ENCODE assay signal across 8 cellular contexts in genomic region chr11:88886796-88887195, GRCh38.
DNase-seq lines count a peak whose midpoint lies in the region; ATAC-seq, FAIRE-seq and TF ChIP-seq lines count a peak whose summit lies in the region.

No MANE protein-coding gene starts in this region.

- ATAC-seq in GM19467 (IDR thresholded peaks at IDR 0.05; ENCODE audit: unreplicated experiment), result peak; percentile 64
- no peak for ATAC-seq in left ventricle myocardium superior

- intact Hi-C loops in left ventricle myocardium superior (cut with micrococcal nuclease), result no loop called here

- peak; percentile 52 for TF ChIP-seq CTCF in LNCAP (IDR thresholded peaks at IDR 0.05)

- peak; percentile 0 for DNase-seq in NCI-H2029 (lab: John Stamatoyannopoulos, UW)
- DNase-seq in NCI-H2029 treated with DMSO at 0.1 percent for 48 hours (lab: John Stamatoyannopoulos, UW), result no peak
- peak; percentile 39 for DNase-seq in activated CD4-positive, alpha-beta T cell treated with anti-CD3 and anti-CD28 coated beads for 48 hours
- DNase-seq in iPS DF 4.7 (ENCODE audit: extremely low read depth, low spot score), result peak; percentile 58
- no peak for DNase-seq in left ventricle myocardium superior
- DNase-seq in frontal cortex (ENCODE audit: low spot score in 2 of 2), result no peak

- FAIRE-seq in frontal cortex (lab: Jason Lieb, UNC), result no peak

Comparison
In these comparisons a context has a peak if more than half of its experiments do, and no peak if none do; other contexts are left out.
1. DNase-seq: peak in NCI-H2029 (single experiment), activated CD4-positive, alpha-beta T cell treated with anti-CD3 and anti-CD28 coated beads for 48 hours (single experiment) and iPS DF 4.7 (single experiment); none in NCI-H2029 treated with DMSO at 0.1 percent for 48 hours (single experiment), left ventricle myocardium superior (single experiment) and frontal cortex (0 of 2).